25 cellular contexts compared by ENCODE assay signal in genomic region chr4:81595798-81596610, GRCh38.
"Had no signal": no experiment of that assay in that cellular context is flagged by ENCODE, and none has a peak within 500 bp of the region (broad histone marks: within the 10 kb centered on the region; RNA-seq: fewer than 3 reads in every experiment).

No MANE protein-coding gene starts in this region.

- H3K27me3 Mint-ChIP-seq: activated CD4-positive, alpha-beta T cell treated with anti-CD3 and anti-CD28 coated beads, Interleukin-2, amount 10 ng/mL, durations not matched to agents 7 days and 5 days; naive B cell; progenitor cell of endocrine pancreas; stimulated activated naive B cell treated with anti-CD40 and anti-IgM and Interleukin-4, amounts not matched to agents 10 μg/mL and 1 μg/mL and 100 μg/mL, for 72 hours had no signal

- H3K27me3 ChIP-seq: brain microvascular endothelial cell, neutrophil, sigmoid colon, tibial nerve had no signal

- H3K4me3 Mint-ChIP-seq: activated CD4-positive, alpha-beta T cell treated with anti-CD3 and anti-CD28 coated beads, Interleukin-2, amount 10 ng/mL, durations not matched to agents 7 days and 5 days; activated naive CD4-positive, alpha-beta T cell treated with anti-CD3 and anti-CD28 coated beads for 36 hours; activated naive CD8-positive, alpha-beta T cell treated with anti-CD3 and anti-CD28 coated beads, Interleukin-2, amount 10 ng/mL, durations not matched to agents 7 days and 5 days; activated T-helper 1 cell treated with anti-CD3 and anti-CD28 coated beads, Interleukin-12 subunit alpha, Interleukin-12 subunit beta, Interleukin-2, Interleukin-4 antibody, amounts not matched to agents 30 ng/mL and 10 ng/mL and 1 ng/mL, durations not matched to agents 14 hours and 24 hours and 36 hours; mesothelial cell of epicardium; naive B cell; nephron progenitor cell; stimulated activated naive B cell treated with anti-CD40 and anti-IgM and Interleukin-4, amounts not matched to agents 10 μg/mL and 1 μg/mL and 100 μg/mL, for 72 hours had no signal

- ATAC-seq: activated CD4-positive, CD25-positive, alpha-beta regulatory T cell treated with anti-CD3 and anti-CD28 coated beads, Interleukin-2, amount 50 U/mL, for 24 hours; esophagus mucosa; stimulated activated naive B cell treated with anti-CD40 and anti-IgM and Interleukin-4, amounts not matched to agents 10 μg/mL and 1 μg/mL and 100 μg/mL, for 72 hours had no signal

- H3K27ac ChIP-seq: brain microvascular endothelial cell, coronary artery, neutrophil, sigmoid colon, tibial nerve, WERI-Rb-1 had no signal

- H3K9me3 Mint-ChIP-seq: activated CD4-positive, alpha-beta T cell treated with anti-CD3 and anti-CD28 coated beads, Interleukin-2, amount 10 ng/mL, durations not matched to agents 7 days and 5 days; activated naive CD4-positive, alpha-beta T cell treated with anti-CD3 and anti-CD28 coated beads for 36 hours; activated naive CD8-positive, alpha-beta T cell treated with anti-CD3 and anti-CD28 coated beads, Interleukin-2, amount 10 ng/mL, durations not matched to agents 7 days and 5 days; activated T-helper 1 cell treated with anti-CD3 and anti-CD28 coated beads, Interleukin-12 subunit alpha, Interleukin-12 subunit beta, Interleukin-2, Interleukin-4 antibody, amounts not matched to agents 30 ng/mL and 10 ng/mL and 1 ng/mL, durations not matched to agents 14 hours and 24 hours and 36 hours; mesothelial cell of epicardium had no signal

- H3K4me1 Mint-ChIP-seq: activated CD4-positive, alpha-beta T cell treated with anti-CD3 and anti-CD28 coated beads, Interleukin-2, amount 10 ng/mL, durations not matched to agents 7 days and 5 days had no signal

- H3K36me3 ChIP-seq: brain microvascular endothelial cell, neutrophil, sigmoid colon, tibial nerve, WERI-Rb-1 had no signal

- DNase-seq: activated CD4-positive, alpha-beta T cell treated with anti-CD3 and anti-CD28 coated beads, Interleukin-2, amount 10 ng/mL, durations not matched to agents 7 days and 5 days; activated CD8-positive, alpha-beta memory T cell treated with anti-CD3 and anti-CD28 coated beads, Interleukin-2, amount 50 U/mL, for 4 hours; activated effector memory CD4-positive, alpha-beta T cell treated with anti-CD3 and anti-CD28 coated beads, Interleukin-2, amount 50 U/mL, for 16 hours; activated naive CD4-positive, alpha-beta T cell treated with anti-CD3 and anti-CD28 coated beads for 36 hours; activated naive CD8-positive, alpha-beta T cell treated with anti-CD3 and anti-CD28 coated beads, Interleukin-2, amount 10 ng/mL, durations not matched to agents 7 days and 5 days; activated T-cell treated with anti-CD3 and anti-CD28 coated beads, Interleukin-2, amount 50 U/mL, for 1 hour; amniotic stem cell; brain microvascular endothelial cell; naive B cell; nephron progenitor cell; sigmoid colon; stimulated activated CD4-positive, alpha-beta T cell treated with anti-CD3 and anti-CD28 coated beads, Interleukin-1b, Interleukin-23, amount 100 ng/mL, for 48 hours; stimulated activated CD4-positive, alpha-beta T cell treated with anti-CD3 and anti-CD28 coated beads, Interleukin-4, amount 100 ng/mL, for 4 hours; stimulated activated CD8-positive, alpha-beta memory T cell treated with anti-CD3 and anti-CD28 coated beads, Interleukin-4, amount 100 ng/mL, for 48 hours; stimulated activated naive B cell treated with anti-CD40 and anti-IgM and Interleukin-4, amounts not matched to agents 10 μg/mL and 1 μg/mL and 100 μg/mL, for 72 hours; WERI-Rb-1 had no signal

- H3K4me3 ChIP-seq: coronary artery, sigmoid colon, smooth muscle cell, tibial nerve had no signal

- H3K27ac Mint-ChIP-seq: activated CD4-positive, alpha-beta T cell treated with anti-CD3 and anti-CD28 coated beads, Interleukin-2, amount 10 ng/mL, durations not matched to agents 7 days and 5 days; activated naive CD4-positive, alpha-beta T cell treated with anti-CD3 and anti-CD28 coated beads for 36 hours; activated naive CD8-positive, alpha-beta T cell treated with anti-CD3 and anti-CD28 coated beads, Interleukin-2, amount 10 ng/mL, durations not matched to agents 7 days and 5 days; activated T-helper 1 cell treated with anti-CD3 and anti-CD28 coated beads, Interleukin-12 subunit alpha, Interleukin-12 subunit beta, Interleukin-2, Interleukin-4 antibody, amounts not matched to agents 30 ng/mL and 10 ng/mL and 1 ng/mL, durations not matched to agents 14 hours and 24 hours and 36 hours; mesothelial cell of epicardium; nephron progenitor cell; progenitor cell of endocrine pancreas; stimulated activated naive B cell treated with anti-CD40 and anti-IgM and Interleukin-4, amounts not matched to agents 10 μg/mL and 1 μg/mL and 100 μg/mL, for 72 hours had no signal

- H3K4me2 ChIP-seq: smooth muscle cell had no signal

- H3K36me3 Mint-ChIP-seq: activated naive CD8-positive, alpha-beta T cell treated with anti-CD3 and anti-CD28 coated beads, Interleukin-2, amount 10 ng/mL, durations not matched to agents 7 days and 5 days; mesothelial cell of epicardium; naive B cell; stimulated activated naive B cell treated with anti-CD40 and anti-IgM and Interleukin-4, amounts not matched to agents 10 μg/mL and 1 μg/mL and 100 μg/mL, for 72 hours had no signal
